In genomic region chr4:1495416-1496115, GRCh38 we compare ENCODE assay signal across 17 cellular contexts.
DNase-seq lines count a peak whose midpoint lies in the region; ATAC-seq and TF ChIP-seq lines count a peak whose summit lies in the region.
"Had no signal": no experiment of that assay in that cellular context is flagged by ENCODE, and none has a peak within 500 bp of the region (broad histone marks: within the 10 kb centered on the region; RNA-seq: fewer than 3 reads in every experiment).

No MANE protein-coding gene starts in this region.

- no peak for TF ChIP-seq CTCF in endodermal cell (conservative IDR thresholded peaks at IDR 0.05)
- TF ChIP-seq CTCF in uterus (IDR thresholded peaks at IDR 0.05): no peak

- H3K9ac ChIP-seq in BLaER1 (no peak overlapping the region), endodermal cell (ENCODE audit: extremely low read depth, low read length, poor library complexity, severe bottlenecking) (no peak overlapping the region)

- CTCF ChIA-PET in activated CD8-positive, alpha-beta memory T cell treated with anti-CD3 and anti-CD28 coated beads, Interleukin-2, amount 10 ng/mL, durations not matched to agents 7 days and 5 days (lab: Charles Lee): no interaction called here

- no peaks in the 10 kb centered on the region for H3K27me3 Mint-ChIP-seq in activated CD8-positive, alpha-beta memory T cell treated with anti-CD3 and anti-CD28 coated beads, Interleukin-2, amount 10 ng/mL, durations not matched to agents 7 days and 5 days
- peaks cover 2% of the 10 kb centered on the region for H3K27me3 Mint-ChIP-seq in endodermal cell (ENCODE audit: insufficient read depth)

- H3K9me3 Mint-ChIP-seq in activated CD8-positive, alpha-beta memory T cell treated with anti-CD3 and anti-CD28 coated beads, Interleukin-2, amount 10 ng/mL, durations not matched to agents 7 days and 5 days (ENCODE audit: low read depth): no peaks in the 10 kb centered on the region
- no peaks in the 10 kb centered on the region for H3K9me3 Mint-ChIP-seq in endodermal cell

- TF ChIP-seq POLR2A in uterus (IDR thresholded peaks at IDR 0.05): no peak

- H3K27ac Mint-ChIP-seq in activated CD8-positive, alpha-beta memory T cell treated with anti-CD3 and anti-CD28 coated beads, Interleukin-2, amount 10 ng/mL, durations not matched to agents 7 days and 5 days: no peak overlapping the region
- no peak overlapping the region for H3K27ac Mint-ChIP-seq in endodermal cell
- H3K27ac Mint-ChIP-seq: IgD-negative memory B cell had no signal

- intact Hi-C loops in posterior vena cava (cut with DNase I) (no loop called here), uterus (cut with DNase I; ENCODE audit: low total_unique reads) (no loop called here)

- H3K27me3 ChIP-seq in BLaER1 (no peaks in the 10 kb centered on the region), endodermal cell (ENCODE audit: control insufficient read depth, insufficient read depth, low read length, poor library complexity, severe bottlenecking) (no peaks in the 10 kb centered on the region), uterus (peaks cover 0 to 10% of the 10 kb centered on the region in 2 donors)

- peak; percentile 10 for DNase-seq in activated CD8-positive, alpha-beta memory T cell treated with anti-CD3 and anti-CD28 coated beads, Interleukin-2, amount 50 U/mL, for 4 hours
- DNase-seq in activated CD8-positive, alpha-beta memory T cell treated with anti-CD3 and anti-CD28 coated beads, Interleukin-2, amount 10 ng/mL, durations not matched to agents 7 days and 5 days: no peak
- DNase-seq in endodermal cell (peak; percentile 34), posterior vena cava (ENCODE audit: low spot score) (peak; percentile 72), uterus (no peak), activated T-cell treated with anti-CD3 and anti-CD28 coated beads for 4 hours (no peak), NCI-H1092 (lab: John Stamatoyannopoulos, UW) (no peak)
- DNase-seq: GDM1; HCEC 1CT; Kasumi-1; MM.1S; NCI-H1105; NCI-H1694 treated with DMSO at 0.1 percent for 48 hours; NK-92 treated with Interleukin-12 subunit alpha and Interleukin-12 subunit beta, amount 100 ng/mL, for 24 hours had no signal

- peaks cover 17% of the 10 kb centered on the region for H3K4me1 ChIP-seq in BLaER1
- no peaks in the 10 kb centered on the region for H3K4me1 ChIP-seq in endodermal cell (ENCODE audit: control insufficient read depth, insufficient read depth, low read length)
- H3K4me1 ChIP-seq in uterus: no peaks in the 10 kb centered on the region

- 87 to 92% methylated on average over 17 to 34 of the region's 34 CpGs for WGBS in endodermal cell (ENCODE audit: insufficient coverage in 1 of 2, insufficient read length in 1 of 2), 2 experiments

- ATAC-seq in activated CD8-positive, alpha-beta memory T cell treated with anti-CD3 and anti-CD28 coated beads, Interleukin-2, amount 10 ng/mL, durations not matched to agents 7 days and 5 days: no peak
- ATAC-seq: GM12878 had no signal

- H3K4me3 Mint-ChIP-seq in activated CD8-positive, alpha-beta memory T cell treated with anti-CD3 and anti-CD28 coated beads, Interleukin-2, amount 10 ng/mL, durations not matched to agents 7 days and 5 days: no peak overlapping the region
- no peak overlapping the region for H3K4me3 Mint-ChIP-seq in endodermal cell
- H3K4me3 Mint-ChIP-seq: IgD-negative memory B cell had no signal

- no peak overlapping the region for H3K27ac ChIP-seq in BLaER1
- H3K27ac ChIP-seq in endodermal cell (ENCODE audit: low read depth, low read length): no peak overlapping the region
- no peak overlapping the region for H3K27ac ChIP-seq in uterus

- H4K20me1 ChIP-seq in BLaER1: peaks cover 7% of the 10 kb centered on the region; the same call in 1 of the 2 replicates

- no peaks in the 10 kb centered on the region for H3K4me1 Mint-ChIP-seq in activated CD8-positive, alpha-beta memory T cell treated with anti-CD3 and anti-CD28 coated beads, Interleukin-2, amount 10 ng/mL, durations not matched to agents 7 days and 5 days
- H3K4me1 Mint-ChIP-seq in endodermal cell: no peaks in the 10 kb centered on the region
- H3K4me1 Mint-ChIP-seq: IgD-negative memory B cell had no signal

- no peaks in the 10 kb centered on the region for H3K9me3 ChIP-seq in BLaER1
- H3K9me3 ChIP-seq in endodermal cell (ENCODE audit: control insufficient read depth, low read length): no peaks in the 10 kb centered on the region
- no peaks in the 10 kb centered on the region for H3K9me3 ChIP-seq in uterus

- H3K4me2 ChIP-seq in BLaER1: peak overlapping the region; percentile 52

- no peak overlapping the region for H3K4me3 ChIP-seq in BLaER1
- H3K4me3 ChIP-seq in endodermal cell (ENCODE audit: low read length): no peak overlapping the region
- H3K4me3 ChIP-seq in uterus: no peak overlapping the region
- H3K4me3 ChIP-seq: GM12878 had no signal

- no peaks in the 10 kb centered on the region for H3K36me3 Mint-ChIP-seq in activated CD8-positive, alpha-beta memory T cell treated with anti-CD3 and anti-CD28 coated beads, Interleukin-2, amount 10 ng/mL, durations not matched to agents 7 days and 5 days
- H3K36me3 Mint-ChIP-seq in endodermal cell (ENCODE audit: low read depth): no peaks in the 10 kb centered on the region
- H3K36me3 Mint-ChIP-seq: IgD-negative memory B cell had no signal

- no peaks in the 10 kb centered on the region for H3K36me3 ChIP-seq in BLaER1
- no peaks in the 10 kb centered on the region for H3K36me3 ChIP-seq in endodermal cell (ENCODE audit: control insufficient read depth, insufficient read depth, low read length)
- H3K36me3 ChIP-seq in uterus: no peaks in the 10 kb centered on the region

Comparison
In these comparisons a context has a peak if more than half of its experiments do, and no peak if none do; other contexts are left out.
1. DNase-seq: peak in activated CD8-positive, alpha-beta memory T cell treated with anti-CD3 and anti-CD28 coated beads, Interleukin-2, amount 50 U/mL, for 4 hours (single experiment), endodermal cell (single experiment) and posterior vena cava (single experiment); none in activated CD8-positive, alpha-beta memory T cell treated with anti-CD3 and anti-CD28 coated beads, Interleukin-2, amount 10 ng/mL, durations not matched to agents 7 days and 5 days (single experiment), uterus (0 of 2), activated T-cell treated with anti-CD3 and anti-CD28 coated beads for 4 hours (single experiment) and NCI-H1092 (single experiment).